17 cellular contexts compared by ENCODE assay signal in genomic region chr5:128528126-128528525, GRCh38. TPM values are rescaled to one million over a fixed set of nuclear protein-coding genes. Genes with fewer than 3 reads are reported as not detected.
DNase-seq lines count a peak whose midpoint lies in the region; ATAC-seq and TF ChIP-seq lines count a peak whose summit lies in the region.
"Had no signal": no experiment of that assay in that cellular context is flagged by ENCODE, and none has a peak within 500 bp of the region (broad histone marks: within the 10 kb centered on the region; RNA-seq: fewer than 3 reads in every experiment).

No MANE protein-coding gene starts in this region.

- no peak overlapping the region for H3K4me3 Mint-ChIP-seq in activated CD4-positive, alpha-beta T cell treated with anti-CD3 and anti-CD28 coated beads for 36 hours
- H3K4me3 Mint-ChIP-seq: B cell; CD4-positive, CD25-positive, alpha-beta regulatory T cell; CD8-positive, alpha-beta T cell; HFFc6 had no signal

- peak; percentile 11 for DNase-seq in adipocyte (ENCODE audit: low read depth)
- peak; percentile 74 for DNase-seq in islet precursor cell
- DNase-seq in trophoblast cell: peak; percentile 62 to 79
- DNase-seq in stimulated activated naive CD4-positive, alpha-beta T cell (lab: John Stamatoyannopoulos, UW): no peak
- DNase-seq in activated CD4-positive, alpha-beta T cell treated with anti-CD3 and anti-CD28 coated beads for 36 hours: no peak
- no peak for DNase-seq in A673 (ENCODE audit: low spot score)
- DNase-seq: CD4-positive, CD25-positive, alpha-beta regulatory T cell; CD8-positive, alpha-beta T cell; DMS 273 treated with DMSO at 0.1 percent for 48 hours; DMS53; DND-41; GOT3; HFFc6 had no signal

- H3K27me3 Mint-ChIP-seq in activated CD4-positive, alpha-beta T cell treated with anti-CD3 and anti-CD28 coated beads for 36 hours: peaks cover 6% of the 10 kb centered on the region
- H3K27me3 Mint-ChIP-seq: B cell; CD4-positive, CD25-positive, alpha-beta regulatory T cell had no signal

- no peaks in the 10 kb centered on the region for H3K9me3 Mint-ChIP-seq in activated CD4-positive, alpha-beta T cell treated with anti-CD3 and anti-CD28 coated beads for 36 hours (ENCODE audit: low read depth)
- H3K9me3 Mint-ChIP-seq: CD8-positive, alpha-beta T cell; HFFc6 had no signal

- H3K27ac ChIP-seq in trophoblast cell (ENCODE audit: low read depth, low read length) (no peak overlapping the region), A673 (ENCODE audit: low read depth, low read length, poor library complexity, severe bottlenecking) (no peak overlapping the region)
- H3K27ac ChIP-seq: BLaER1, C4-2B had no signal

- no peak overlapping the region for H2BK12ac ChIP-seq in trophoblast cell (ENCODE audit: low read length)

- H4K8ac ChIP-seq in trophoblast cell (ENCODE audit: low read depth, low read length): no peak overlapping the region

- H3K36me3 ChIP-seq in adipocyte (ENCODE audit: control insufficient read depth, insufficient read depth, low read length, severe bottlenecking) (peaks cover 100% of the 10 kb centered on the region), trophoblast cell (ENCODE audit: control insufficient read depth in 1 of 2, insufficient read depth in 2 of 2, low read length in 2 of 2) (peaks cover 0 to 3% of the 10 kb centered on the region in 2 experiments), A673 (ENCODE audit: insufficient read depth, low read length, poor library complexity, severe bottlenecking) (no peaks in the 10 kb centered on the region)
- H3K36me3 ChIP-seq: BLaER1 had no signal

- POLR2A ChIA-PET in activated CD4-positive, alpha-beta T cell treated with anti-CD3 and anti-CD28 coated beads for 36 hours (lab: Charles Lee): no interaction called here
- POLR2A ChIA-PET in A673 (lab: Charles Lee; ENCODE audit: low non-redundant PET): no interaction called here

- no CpG with 5 or more reads among the region's 2 CpGs for WGBS in trophoblast cell (ENCODE audit: extremely low coverage, insufficient coverage, insufficient read length)

- no peak overlapping the region for H2AFZ ChIP-seq in trophoblast cell (ENCODE audit: insufficient read depth, low read length, poor library complexity)

- H3K9ac ChIP-seq in adipocyte (ENCODE audit: low read length): peak overlapping the region; percentile 20
- H3K9ac ChIP-seq in trophoblast cell (ENCODE audit: low read length): no peak overlapping the region
- H3K9ac ChIP-seq: BLaER1 had no signal

- no peak overlapping the region for H3K4me2 ChIP-seq in trophoblast cell (ENCODE audit: low read length)
- H3K4me2 ChIP-seq: BLaER1 had no signal

- H3K18ac ChIP-seq in trophoblast cell (ENCODE audit: low read length): no peak overlapping the region

- CTCF ChIA-PET in activated CD4-positive, alpha-beta T cell treated with anti-CD3 and anti-CD28 coated beads for 36 hours (lab: Charles Lee): no interaction called here
- CTCF ChIA-PET in A673 (lab: Charles Lee): no interaction called here

- H3K36me3 Mint-ChIP-seq in activated CD4-positive, alpha-beta T cell treated with anti-CD3 and anti-CD28 coated beads for 36 hours (ENCODE audit: low read depth): no peaks in the 10 kb centered on the region
- H3K36me3 Mint-ChIP-seq: CD4-positive, CD25-positive, alpha-beta regulatory T cell; CD8-positive, alpha-beta T cell had no signal

- BruUV-seq in A673 (replicated peaks; lab: Mats Ljungman, UMichigan): no TSS peak

- H3K79me1 ChIP-seq in trophoblast cell (ENCODE audit: low read length): no peaks in the 10 kb centered on the region

- H3K4me3 ChIP-seq in adipocyte (ENCODE audit: low read length) (peak overlapping the region; percentile 51), trophoblast cell (ENCODE audit: low read depth, low read length) (no peak overlapping the region), A673 (ENCODE audit: low read depth, low read length, poor library complexity, severe bottlenecking) (no peak overlapping the region)
- H3K4me3 ChIP-seq: BLaER1, HAP-1 had no signal

- no peaks in the 10 kb centered on the region for H3K4me1 Mint-ChIP-seq in activated CD4-positive, alpha-beta T cell treated with anti-CD3 and anti-CD28 coated beads for 36 hours
- H3K4me1 Mint-ChIP-seq: B cell; CD4-positive, CD25-positive, alpha-beta regulatory T cell had no signal

- no peak overlapping the region for H3K14ac ChIP-seq in trophoblast cell (ENCODE audit: low read length)

- no peak for ATAC-seq in activated CD4-positive, alpha-beta T cell treated with anti-CD3 and anti-CD28 coated beads for 36 hours
- ATAC-seq: CD8-positive, alpha-beta T cell had no signal

- no peak overlapping the region for H3K27ac Mint-ChIP-seq in activated CD4-positive, alpha-beta T cell treated with anti-CD3 and anti-CD28 coated beads for 36 hours
- H3K27ac Mint-ChIP-seq: B cell; CD8-positive, alpha-beta T cell; HFFc6 had no signal

- no peak overlapping the region for H2AK5ac ChIP-seq in trophoblast cell (ENCODE audit: low read length)

- TF ChIP-seq CTCF in A673 (conservative IDR thresholded peaks at IDR 0.05; ENCODE audit: low read depth, low read length): no peak

- H3K9me3 ChIP-seq in adipocyte (ENCODE audit: control insufficient read depth, low read length): no peaks in the 10 kb centered on the region
- H3K9me3 ChIP-seq in trophoblast cell (ENCODE audit: insufficient read depth, low read depth, low read length): no peaks in the 10 kb centered on the region
- H3K9me3 ChIP-seq in A673 (ENCODE audit: low read depth, low read length, poor library complexity, severe bottlenecking): no peaks in the 10 kb centered on the region
- H3K9me3 ChIP-seq: BLaER1, HAP-1 had no signal

- H2BK5ac ChIP-seq in trophoblast cell (ENCODE audit: low read depth, low read length, poor library complexity): no peak overlapping the region

- no peak overlapping the region for H2BK120ac ChIP-seq in trophoblast cell (ENCODE audit: insufficient read depth, low read length, poor library complexity)

- no peak overlapping the region for H4K91ac ChIP-seq in trophoblast cell (ENCODE audit: low read depth, low read length)

- H3K79me2 ChIP-seq in trophoblast cell (ENCODE audit: control insufficient read depth, insufficient read depth, low read length, poor library complexity): no peaks in the 10 kb centered on the region

- H3K23ac ChIP-seq in trophoblast cell (ENCODE audit: low read length): no peak overlapping the region

- intact Hi-C loops in activated CD4-positive, alpha-beta T cell treated with anti-CD3 and anti-CD28 coated beads for 36 hours (cut with DNase I, micrococcal nuclease): no loop called here
- intact Hi-C loops in A673 (cut with micrococcal nuclease; ENCODE audit: unreplicated experiment): no loop called here

- H4K12ac ChIP-seq in trophoblast cell (ENCODE audit: low read depth, low read length): no peak overlapping the region

- no peaks in the 10 kb centered on the region for H3K27me3 ChIP-seq in adipocyte (replicated peaks; ENCODE audit: control insufficient read depth, insufficient read depth, low read length)
- H3K27me3 ChIP-seq in trophoblast cell (ENCODE audit: insufficient read depth, low read length): no peaks in the 10 kb centered on the region
- H3K27me3 ChIP-seq in A673 (replicated peaks; ENCODE audit: insufficient read depth, low read depth, low read length, poor library complexity): peaks cover 12% of the 10 kb centered on the region
- H3K27me3 ChIP-seq: BLaER1 had no signal

- H3K4me1 ChIP-seq in adipocyte (ENCODE audit: control insufficient read depth, insufficient read depth, low read length) (peaks cover 58% of the 10 kb centered on the region), trophoblast cell (ENCODE audit: control insufficient read depth in 1 of 2, insufficient read depth in 2 of 2, low read length in 2 of 2) (peaks cover 7 to 8% of the 10 kb centered on the region in 2 experiments), A673 (ENCODE audit: insufficient read depth, low read length, poor library complexity, severe bottlenecking) (no peaks in the 10 kb centered on the region)
- H3K4me1 ChIP-seq: BLaER1, HAP-1 had no signal

- H3K4ac ChIP-seq in trophoblast cell (ENCODE audit: low read depth, low read length): no peak overlapping the region

RNA-seq across cellular contexts. Expression of gene FBN2, which starts 9.9 kb away (rescaled TPM):
- polyA plus RNA-seq in trophoblast cell (2013): 18.5 and 19.0 TPM in 2 replicates
- not detected for total RNA-seq in activated CD4-positive, alpha-beta T cell treated with anti-CD3 and anti-CD28 coated beads for 36 hours
- 1.6 and 6.1 TPM in 2 replicates for total RNA-seq in A673 (2021)
- total RNA-seq: B cell; CD4-positive, CD25-positive, alpha-beta regulatory T cell; CD8-positive, alpha-beta T cell had no signal
- polyA plus RNA-seq: CD4-positive, CD25-positive, alpha-beta regulatory T cell had no signal

Comparison
In these comparisons a context has a peak if more than half of its experiments do, and no peak if none do; other contexts are left out.
1. DNase-seq: peak in adipocyte (single experiment), islet precursor cell (single experiment) and trophoblast cell (2 of 2); none in stimulated activated naive CD4-positive, alpha-beta T cell (0 of 6), activated CD4-positive, alpha-beta T cell treated with anti-CD3 and anti-CD28 coated beads for 36 hours (single experiment) and A673 (single experiment).